28 cellular contexts compared by ENCODE assay signal in genomic region chr1:194537521-194537920, GRCh38.
"Had no signal": no experiment of that assay in that cellular context is flagged by ENCODE, and none has a peak within 500 bp of the region (broad histone marks: within the 10 kb centered on the region; RNA-seq: fewer than 3 reads in every experiment).

No MANE protein-coding gene starts in this region.

- H3K36me3 ChIP-seq: adrenal gland, esophagus squamous epithelium, gastroesophageal sphincter, heart right ventricle, WERI-Rb-1 had no signal

- DNase-seq: activated CD4-positive, alpha-beta memory T cell treated with anti-CD3 and anti-CD28 coated beads for 36 hours; activated CD4-positive, alpha-beta T cell treated with anti-CD3 and anti-CD28 coated beads for 36 hours; activated CD4-positive, alpha-beta T cell treated with anti-CD3 and anti-CD28 coated beads, Interleukin-2, amount 10 ng/mL, durations not matched to agents 24 days and 14 days; activated CD4-positive, CD25-positive, alpha-beta regulatory T cell; activated CD4-positive, CD25-positive, alpha-beta regulatory T cell treated with anti-CD3 and anti-CD28 coated beads, Interleukin-2, amount 50 U/mL, for 72 hours; activated CD8-positive, alpha-beta memory T cell treated with anti-CD3 and anti-CD28 coated beads, Interleukin-2, amount 10 ng/mL, durations not matched to agents 7 days and 5 days; activated CD8-positive, alpha-beta memory T cell treated with anti-CD3 and anti-CD28 coated beads, Interleukin-2, amount 50 U/mL, for 4 hours; activated CD8-positive, alpha-beta T cell treated with anti-CD3 and anti-CD28 coated beads, Interleukin-2, amount 10 ng/mL, durations not matched to agents 7 days and 5 days; activated effector memory CD4-positive, alpha-beta T cell treated with anti-CD3 and anti-CD28 coated beads, Interleukin-2, amount 50 U/mL, for 16 hours; activated naive CD4-positive, alpha-beta T cell treated with anti-CD3 and anti-CD28 coated beads for 36 hours; activated naive CD8-positive, alpha-beta T cell treated with anti-CD3 and anti-CD28 coated beads for 36 hours; activated naive CD8-positive, alpha-beta T cell treated with anti-CD3 and anti-CD28 coated beads, Interleukin-2, amount 50 U/mL, for 24 hours; activated T-cell treated with anti-CD3 and anti-CD28 coated beads, Interleukin-2, amount 50 U/mL, for 1 hour; activated T-cell treated with anti-CD3 and anti-CD28 coated beads, Interleukin-2, amount 50 U/mL, for 48 hours; adrenal gland; amygdala; aorta; body of pancreas; caudate nucleus; effector CD8-positive, alpha-beta T cell; esophagus squamous epithelium; foreskin melanocyte; heart right ventricle; T1000; WERI-Rb-1 had no signal

- ATAC-seq: activated CD4-positive, alpha-beta T cell treated with anti-CD3 and anti-CD28 coated beads for 36 hours; activated CD8-positive, alpha-beta memory T cell treated with anti-CD3 and anti-CD28 coated beads, Interleukin-2, amount 10 ng/mL, durations not matched to agents 7 days and 5 days; activated CD8-positive, alpha-beta T cell treated with anti-CD3 and anti-CD28 coated beads, Interleukin-2, amount 10 ng/mL, durations not matched to agents 7 days and 5 days; activated naive CD8-positive, alpha-beta T cell treated with anti-CD3 and anti-CD28 coated beads, Interleukin-2, amount 50 U/mL, for 24 hours; body of pancreas; gastroesophageal sphincter; heart right ventricle had no signal

- H3K9me3 ChIP-seq: adrenal gland, body of pancreas had no signal

- H3K27me3 ChIP-seq: adrenal gland, body of pancreas, esophagus squamous epithelium, gastroesophageal sphincter, heart right ventricle, hepatocyte had no signal

- H3K79me2 ChIP-seq: hepatocyte had no signal

- H2AFZ ChIP-seq: hepatocyte had no signal

- H3K4me3 ChIP-seq: adrenal gland, body of pancreas, esophagus squamous epithelium, gastroesophageal sphincter, heart right ventricle, hepatocyte had no signal

- H3K4me2 ChIP-seq: hepatocyte had no signal

- H3K27ac ChIP-seq: adrenal gland, body of pancreas, epithelial cell of prostate, esophagus squamous epithelium, gastroesophageal sphincter, heart right ventricle, hepatocyte, WERI-Rb-1 had no signal
